ENCODE assay signal across 8 cellular contexts in genomic region chr12:130131025-130131424, GRCh38. TPM values are rescaled to one million over a fixed set of nuclear protein-coding genes. Genes with fewer than 3 reads are reported as not detected.
"Had no signal": no experiment of that assay in that cellular context is flagged by ENCODE, and none has a peak within 500 bp of the region (broad histone marks: within the 10 kb centered on the region; RNA-seq: fewer than 3 reads in every experiment).

No MANE protein-coding gene starts in this region.

- H3K4me3 ChIP-seq: GM23248 had no signal

- DNase-seq: GOT3, H9, HCEC 1CT, KBM-7 had no signal

- H2AFZ ChIP-seq: GM23248 had no signal

- H3K27ac ChIP-seq: GM23248, HL-60 had no signal

- H3K9ac ChIP-seq: GM23248 had no signal

RNA-seq across cellular contexts. Expression of gene FZD10, which starts 31.2 kb away (rescaled TPM):
- polyA plus RNA-seq: GM23248, HepG2, IgD-negative memory B cell had no signal
